ENCODE assay signal across 8 cellular contexts in the genomic region with DNA sequence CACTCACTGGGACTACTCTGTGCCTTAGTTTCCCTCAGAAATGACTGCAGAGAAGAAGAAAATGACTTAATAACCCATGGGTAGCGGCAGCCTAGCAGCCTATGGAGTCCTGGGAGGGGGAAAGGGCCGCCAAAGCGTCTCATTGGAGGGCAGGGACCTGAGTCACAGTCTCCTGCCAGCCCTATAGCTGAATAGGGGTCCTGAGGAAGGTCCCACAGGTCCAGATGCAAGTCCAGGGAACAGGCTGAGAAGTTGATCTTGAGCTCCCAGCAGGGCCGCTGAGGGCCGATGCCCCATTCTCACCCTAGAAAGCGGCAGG. TPM values are rescaled to one million over a fixed set of nuclear protein-coding genes. Genes with fewer than 3 reads are reported as not detected.
DNase-seq lines count a peak whose midpoint lies in the region; ATAC-seq and TF ChIP-seq lines count a peak whose summit lies in the region.

No MANE protein-coding gene starts in this region.

- no peaks in the 10 kb centered on the region for H3K27me3 Mint-ChIP-seq in CD4-positive, alpha-beta T cell
- H3K27me3 Mint-ChIP-seq in effector memory CD8-positive, alpha-beta T cell: no peaks in the 10 kb centered on the region

- H2BK120ac ChIP-seq in neuronal stem cell (ENCODE audit: low read depth, low read length): peak overlapping the region; percentile 84

- intact Hi-C loops in CD4-positive, alpha-beta T cell (cut with DNase I, micrococcal nuclease): loop anchor here in 1 of 2 experiments (2.0 to 10.0 kb wide), 2 partner anchors 14 to 86 kb away; partner anchors contain the start of gene VDR
- intact Hi-C loops in PC-3 (cut with micrococcal nuclease): no loop called here

- H3K4ac ChIP-seq in neuronal stem cell (ENCODE audit: low read length): no peak overlapping the region

- peaks cover 70% of the 10 kb centered on the region for H3K79me2 ChIP-seq in PC-3 (ENCODE audit: low read length)

- H3K9me3 ChIP-seq in CD4-positive, alpha-beta T cell (ENCODE audit: control insufficient read depth, low read length): no peaks in the 10 kb centered on the region
- H3K9me3 ChIP-seq in PC-3 (ENCODE audit: low read length) (no peaks in the 10 kb centered on the region), neuronal stem cell (replicated peaks in 1 of 2; ENCODE audit: control insufficient read depth in 2 of 2, insufficient read depth in 1 of 2, low read depth in 1 of 2, low read length in 2 of 2) (no peaks in the 10 kb centered on the region)

- ATAC-seq in CD4-positive, alpha-beta T cell (ENCODE audit: poor library complexity): peak; percentile 4
- no peak for ATAC-seq in PC-3
- ATAC-seq in effector memory CD8-positive, alpha-beta T cell (replicated peaks): no peak

- H2AFZ ChIP-seq in PC-3 (ENCODE audit: low read length) (no peak overlapping the region), neuronal stem cell (ENCODE audit: low read length) (no peak overlapping the region)

- H3K23ac ChIP-seq in neuronal stem cell (ENCODE audit: low read depth, low read length, poor library complexity): peak overlapping the region; percentile 66

- no CpG with 5 or more reads among the region's 6 CpGs for WGBS in neuronal stem cell (ENCODE audit: extremely low coverage in 2 of 2, insufficient read length in 2 of 2, insufficient replicate concordance in 1 of 2), 2 donors

- no peak for TF ChIP-seq CTCF in CD4-positive, alpha-beta T cell (IDR thresholded peaks at IDR 0.05)
- no peak for TF ChIP-seq CTCF in PC-3 (conservative IDR thresholded peaks at IDR 0.05; ENCODE audit: low read depth, low read length)

- H4K8ac ChIP-seq in neuronal stem cell (ENCODE audit: low read depth, low read length): no peak overlapping the region

- CTCF ChIA-PET in CD4-positive, alpha-beta T cell (lab: Charles Lee): interaction anchor here (1.1 to 10.5 kb wide), 6 partner anchors 9 to 51 kb away, joined by 4 to 164 read pairs (median 11); no protein-coding TSS in a partner anchor
- CTCF ChIA-PET in PC-3 (lab: Charles Lee): interaction anchor here (2.8 kb wide), 1 partner anchor 20 kb away, joined by 14 read pairs; no protein-coding TSS in a partner anchor

- no TSS peak for BruUV-seq in PC-3 (replicated peaks; lab: Mats Ljungman, UMichigan)

- peak overlapping the region; percentile 96 for H3K27ac Mint-ChIP-seq in CD4-positive, alpha-beta T cell
- H3K27ac Mint-ChIP-seq in effector memory CD8-positive, alpha-beta T cell: peak overlapping the region; percentile 99

- H3K36me3 ChIP-seq in PC-3 (ENCODE audit: low read depth, low read length) (peaks cover 10% of the 10 kb centered on the region), neuronal stem cell (replicated peaks in 1 of 2; ENCODE audit: control insufficient read depth in 2 of 2, insufficient read depth in 2 of 2, low read length in 2 of 2) (peaks cover 0 to 20% of the 10 kb centered on the region in 2 donors)

- no peaks in the 10 kb centered on the region for H3F3A ChIP-seq in PC-3 (ENCODE audit: low read length, unreplicated experiment)

- H3K36me3 Mint-ChIP-seq in CD4-positive, alpha-beta T cell (ENCODE audit: low read depth): peaks cover 13% of the 10 kb centered on the region
- H3K36me3 Mint-ChIP-seq in effector memory CD8-positive, alpha-beta T cell (ENCODE audit: insufficient read depth): peaks cover 15% of the 10 kb centered on the region

- H2BK5ac ChIP-seq in neuronal stem cell (ENCODE audit: low read length): no peak overlapping the region

- H3K27ac ChIP-seq in CD4-positive, alpha-beta T cell (ENCODE audit: low read depth, low read length): peak overlapping the region; percentile 88
- no peak overlapping the region for H3K27ac ChIP-seq in PC-3 (ENCODE audit: low read length)
- no peak overlapping the region for H3K27ac ChIP-seq in neuronal stem cell (replicated peaks; ENCODE audit: low read length)

- H4K91ac ChIP-seq in neuronal stem cell (ENCODE audit: low read depth, low read length, poor library complexity): peak overlapping the region; percentile 80

- POLR2A ChIA-PET in CD4-positive, alpha-beta T cell (lab: Charles Lee): interaction anchor here (0.8 to 7.3 kb wide), 9 partner anchors 9 to 1552 kb away, joined by 3 to 183 read pairs (median 6); no protein-coding TSS in a partner anchor
- POLR2A ChIA-PET in PC-3 (lab: Charles Lee; ENCODE audit: unreplicated experiment): no interaction called here

- H3K9me2 ChIP-seq in PC-3 (replicated peaks; ENCODE audit: low read length): no peaks in the 10 kb centered on the region

- H3K27me3 ChIP-seq in CD4-positive, alpha-beta T cell (ENCODE audit: control insufficient read depth, insufficient read depth, low read length): no peaks in the 10 kb centered on the region
- no peaks in the 10 kb centered on the region for H3K27me3 ChIP-seq in PC-3 (ENCODE audit: low read length)
- no peaks in the 10 kb centered on the region for H3K27me3 ChIP-seq in neuronal stem cell (ENCODE audit: control insufficient read depth in 3 of 3, insufficient read depth in 3 of 3, low read depth in 1 of 3, low read length in 3 of 3)

- no peak for DNase-seq in CD4-positive, alpha-beta T cell
- DNase-seq in PC-3: no peak
- peak in 1 of 3 experiments; percentile 25 for DNase-seq in effector memory CD8-positive, alpha-beta T cell
- no peak for DNase-seq in neuronal stem cell (ENCODE audit: low spot score)
- DNase-seq in DMS 273 treated with DMSO at 0.1 percent for 48 hours (lab: John Stamatoyannopoulos, UW): no peak
- no peak for DNase-seq in effector CD8-positive, alpha-beta T cell (lab: John Stamatoyannopoulos, UW)
- no peak for DNase-seq in OCI-M2 (lab: John Stamatoyannopoulos, UW; ENCODE audit: unreplicated experiment)
- no peak for DNase-seq in activated gamma-delta T cell treated with Interleukin-2 at 50 U/mL for 16 hours

- H2BK12ac ChIP-seq in neuronal stem cell (ENCODE audit: low read length): no peak overlapping the region

- peak overlapping the region; percentile 39 for H3K14ac ChIP-seq in neuronal stem cell (ENCODE audit: low read length)

- H3K9me3 Mint-ChIP-seq in CD4-positive, alpha-beta T cell: no peaks in the 10 kb centered on the region
- no peaks in the 10 kb centered on the region for H3K9me3 Mint-ChIP-seq in effector memory CD8-positive, alpha-beta T cell

- H3K18ac ChIP-seq in neuronal stem cell (ENCODE audit: low read length): peak overlapping the region; percentile 96

- H4K20me1 ChIP-seq in PC-3 (ENCODE audit: low read length): peaks cover 25% of the 10 kb centered on the region; the same call in 1 of the 2 replicates

- H2AK5ac ChIP-seq in neuronal stem cell (ENCODE audit: low read depth, low read length): peak overlapping the region; percentile 91

- H3K4me1 ChIP-seq in PC-3 (ENCODE audit: insufficient read depth, low read length) (peaks cover 72% of the 10 kb centered on the region), neuronal stem cell (ENCODE audit: control insufficient read depth in 2 of 2, insufficient read depth in 1 of 2, low read depth in 1 of 2, low read length in 2 of 2) (peaks cover 50 to 53% of the 10 kb centered on the region in 2 donors)

- H3K79me1 ChIP-seq in neuronal stem cell (ENCODE audit: low read depth, low read length): peaks cover 4% of the 10 kb centered on the region

- peak overlapping the region; percentile 86 for H3K4me3 ChIP-seq in PC-3 (ENCODE audit: low read length)
- H3K4me3 ChIP-seq in neuronal stem cell (ENCODE audit: low read length in 2 of 2): peak overlapping the region; percentile 81 to 82

- H3K4me2 ChIP-seq in PC-3 (ENCODE audit: low read length) (peak overlapping the region; percentile 96), neuronal stem cell (ENCODE audit: insufficient read depth, low read length, poor library complexity, severe bottlenecking) (peak overlapping the region; percentile 66)

- H3K4me1 Mint-ChIP-seq in CD4-positive, alpha-beta T cell (ENCODE audit: low read depth): peaks cover 89% of the 10 kb centered on the region
- H3K4me1 Mint-ChIP-seq in effector memory CD8-positive, alpha-beta T cell (ENCODE audit: low read depth in 2 of 2): peaks cover 70 to 75% of the 10 kb centered on the region in 2 donors

- peak overlapping the region; percentile 98 for H3K4me3 Mint-ChIP-seq in CD4-positive, alpha-beta T cell
- peak overlapping the region; percentile 93 to 94 for H3K4me3 Mint-ChIP-seq in effector memory CD8-positive, alpha-beta T cell

- peak overlapping the region; percentile 70; the same call in 1 of the 2 replicates for H3K9ac ChIP-seq in PC-3 (ENCODE audit: low read length)
- peak overlapping the region; percentile 38 for H3K9ac ChIP-seq in neuronal stem cell (ENCODE audit: low read depth, low read length, poor library complexity)

- H2BK15ac ChIP-seq in neuronal stem cell (ENCODE audit: low read length): no peak overlapping the region

RNA-seq across cellular contexts. Expression of gene HDAC7, which starts 1.4 kb away (rescaled TPM):
- 100 to 1,000 TPM; 116 to 122 TPM for total RNA-seq in CD4-positive, alpha-beta T cell
- 44.2 and 59.6 TPM in 2 replicates for total RNA-seq in PC-3 (2014; rRNA removed)
- 26.3 TPM for polyA plus RNA-seq in neuronal stem cell (2013, experiment 1 of 2)
- polyA plus RNA-seq in neuronal stem cell (2013, experiment 2 of 2): 27.4 TPM

RNA-seq across cellular contexts. Expression of gene SLC48A1, which starts 45.3 kb away (rescaled TPM):
- total RNA-seq in CD4-positive, alpha-beta T cell: 1 to 10 TPM; 4.5 to 5.8 TPM
- 21.4 and 22.3 TPM in 2 replicates for total RNA-seq in PC-3 (2014; rRNA removed)
- 12.5 TPM for polyA plus RNA-seq in neuronal stem cell (2013, experiment 1 of 2)
- polyA plus RNA-seq in neuronal stem cell (2013, experiment 2 of 2): 12.3 TPM

RNA-seq across cellular contexts. Expression of gene RAPGEF3, which starts 59.7 kb away (rescaled TPM):
- under 1 TPM; 0.17 to 0.33 TPM for total RNA-seq in CD4-positive, alpha-beta T cell
- total RNA-seq in PC-3 (2014; rRNA removed): 6.7 and 9.3 TPM in 2 replicates
- polyA plus RNA-seq in neuronal stem cell (2013, experiment 1 of 2): 1.3 TPM
- 1.1 TPM for polyA plus RNA-seq in neuronal stem cell (2013, experiment 2 of 2)
